1 cellular context compared by ENCODE assay signal in the genomic region with DNA sequence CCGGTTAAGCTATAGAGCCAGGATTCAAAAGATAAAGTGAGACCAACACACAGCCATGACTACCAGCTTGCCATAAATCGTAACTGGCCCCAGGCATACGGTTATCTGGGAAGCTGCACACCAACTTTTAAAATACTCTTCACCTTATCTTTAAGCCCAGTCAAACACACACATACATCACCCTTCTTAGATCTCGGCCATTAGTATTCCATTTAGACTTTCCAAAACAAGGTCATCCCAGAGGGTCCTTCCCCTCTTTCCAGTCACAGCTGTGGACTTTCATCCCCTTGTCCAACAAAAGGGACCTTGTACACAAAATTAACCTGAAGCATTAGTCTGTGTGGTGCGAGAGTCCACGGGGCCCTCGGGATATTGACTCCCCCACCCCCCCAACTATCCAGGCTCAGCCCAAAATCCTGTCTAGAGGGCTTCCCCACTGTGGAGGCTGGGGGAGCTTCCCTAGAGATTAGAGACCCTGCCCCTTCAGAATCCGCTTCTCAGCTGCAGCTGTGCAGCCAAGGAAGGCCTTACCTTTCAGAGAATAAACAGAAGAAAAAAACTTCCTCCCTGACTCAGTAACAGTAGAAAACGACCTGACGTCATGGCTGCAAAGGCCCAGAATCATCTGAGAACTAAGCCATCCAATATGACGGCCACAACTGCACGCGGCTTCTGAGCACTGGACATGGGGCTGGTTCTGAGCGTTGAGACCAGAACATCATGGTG.
TF ChIP-seq lines count a peak whose summit lies in the region.

No MANE protein-coding gene starts in this region.

TF ChIP-seq in K562, 482 proteins besides CTCF, POLR2A, EP300 and RAD21 (continued from another document and continues in another):
- TF ChIP-seq ZMIZ1 (IDR thresholded peaks at IDR 0.05; ENCODE audit: low read depth in 2 of 2, low read length in 2 of 2), result peak in 1 of 2 experiments; percentile 65; a peak in 2 of 4 replicates
- TF ChIP-seq, protein P1, sequence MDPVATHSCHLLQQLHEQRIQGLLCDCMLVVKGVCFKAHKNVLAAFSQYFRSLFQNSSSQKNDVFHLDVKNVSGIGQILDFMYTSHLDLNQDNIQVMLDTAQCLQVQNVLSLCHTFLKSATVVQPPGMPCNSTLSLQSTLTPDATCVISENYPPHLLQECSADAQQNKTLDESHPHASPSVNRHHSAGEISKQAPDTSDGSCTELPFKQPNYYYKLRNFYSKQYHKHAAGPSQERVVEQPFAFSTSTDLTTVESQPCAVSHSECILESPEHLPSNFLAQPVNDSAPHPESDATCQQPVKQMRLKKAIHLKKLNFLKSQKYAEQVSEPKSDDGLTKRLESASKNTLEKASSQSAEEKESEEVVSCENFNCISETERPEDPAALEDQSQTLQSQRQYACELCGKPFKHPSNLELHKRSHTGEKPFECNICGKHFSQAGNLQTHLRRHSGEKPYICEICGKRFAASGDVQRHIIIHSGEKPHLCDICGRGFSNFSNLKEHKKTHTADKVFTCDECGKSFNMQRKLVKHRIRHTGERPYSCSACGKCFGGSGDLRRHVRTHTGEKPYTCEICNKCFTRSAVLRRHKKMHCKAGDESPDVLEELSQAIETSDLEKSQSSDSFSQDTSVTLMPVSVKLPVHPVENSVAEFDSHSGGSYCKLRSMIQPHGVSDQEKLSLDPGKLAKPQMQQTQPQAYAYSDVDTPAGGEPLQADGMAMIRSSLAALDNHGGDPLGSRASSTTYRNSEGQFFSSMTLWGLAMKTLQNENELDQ (CRISPR knock-in tag; IDR thresholded peaks at IDR 0.05; ENCODE audit: borderline replicate concordance), result no peak
- no peak for TF ChIP-seq RFX7 (CRISPR knock-in tag; IDR thresholded peaks at IDR 0.05)
- peak; percentile 95 for TF ChIP-seq ARID1B (IDR thresholded peaks at IDR 0.05)
- TF ChIP-seq RBM22 (IDR thresholded peaks at IDR 0.05; ENCODE audit: low read depth, low read length, poor library complexity, severe bottlenecking), result no peak
- no peak for TF ChIP-seq COPS2 (conservative IDR thresholded peaks at IDR 0.05)
- peak; percentile 79 for TF ChIP-seq KLF16 (IDR thresholded peaks at IDR 0.05)
- TF ChIP-seq ZFPM2 (CRISPR knock-in tag; IDR thresholded peaks at IDR 0.05), result no peak
- peak; percentile 74 for TF ChIP-seq ZNF395 (CRISPR knock-in tag; IDR thresholded peaks at IDR 0.05)
- TF ChIP-seq NFIC (IDR thresholded peaks at IDR 0.05), result peak; percentile 77
- no peak for TF ChIP-seq ZEB2 (IDR thresholded peaks at IDR 0.05)
- TF ChIP-seq, protein P2, sequence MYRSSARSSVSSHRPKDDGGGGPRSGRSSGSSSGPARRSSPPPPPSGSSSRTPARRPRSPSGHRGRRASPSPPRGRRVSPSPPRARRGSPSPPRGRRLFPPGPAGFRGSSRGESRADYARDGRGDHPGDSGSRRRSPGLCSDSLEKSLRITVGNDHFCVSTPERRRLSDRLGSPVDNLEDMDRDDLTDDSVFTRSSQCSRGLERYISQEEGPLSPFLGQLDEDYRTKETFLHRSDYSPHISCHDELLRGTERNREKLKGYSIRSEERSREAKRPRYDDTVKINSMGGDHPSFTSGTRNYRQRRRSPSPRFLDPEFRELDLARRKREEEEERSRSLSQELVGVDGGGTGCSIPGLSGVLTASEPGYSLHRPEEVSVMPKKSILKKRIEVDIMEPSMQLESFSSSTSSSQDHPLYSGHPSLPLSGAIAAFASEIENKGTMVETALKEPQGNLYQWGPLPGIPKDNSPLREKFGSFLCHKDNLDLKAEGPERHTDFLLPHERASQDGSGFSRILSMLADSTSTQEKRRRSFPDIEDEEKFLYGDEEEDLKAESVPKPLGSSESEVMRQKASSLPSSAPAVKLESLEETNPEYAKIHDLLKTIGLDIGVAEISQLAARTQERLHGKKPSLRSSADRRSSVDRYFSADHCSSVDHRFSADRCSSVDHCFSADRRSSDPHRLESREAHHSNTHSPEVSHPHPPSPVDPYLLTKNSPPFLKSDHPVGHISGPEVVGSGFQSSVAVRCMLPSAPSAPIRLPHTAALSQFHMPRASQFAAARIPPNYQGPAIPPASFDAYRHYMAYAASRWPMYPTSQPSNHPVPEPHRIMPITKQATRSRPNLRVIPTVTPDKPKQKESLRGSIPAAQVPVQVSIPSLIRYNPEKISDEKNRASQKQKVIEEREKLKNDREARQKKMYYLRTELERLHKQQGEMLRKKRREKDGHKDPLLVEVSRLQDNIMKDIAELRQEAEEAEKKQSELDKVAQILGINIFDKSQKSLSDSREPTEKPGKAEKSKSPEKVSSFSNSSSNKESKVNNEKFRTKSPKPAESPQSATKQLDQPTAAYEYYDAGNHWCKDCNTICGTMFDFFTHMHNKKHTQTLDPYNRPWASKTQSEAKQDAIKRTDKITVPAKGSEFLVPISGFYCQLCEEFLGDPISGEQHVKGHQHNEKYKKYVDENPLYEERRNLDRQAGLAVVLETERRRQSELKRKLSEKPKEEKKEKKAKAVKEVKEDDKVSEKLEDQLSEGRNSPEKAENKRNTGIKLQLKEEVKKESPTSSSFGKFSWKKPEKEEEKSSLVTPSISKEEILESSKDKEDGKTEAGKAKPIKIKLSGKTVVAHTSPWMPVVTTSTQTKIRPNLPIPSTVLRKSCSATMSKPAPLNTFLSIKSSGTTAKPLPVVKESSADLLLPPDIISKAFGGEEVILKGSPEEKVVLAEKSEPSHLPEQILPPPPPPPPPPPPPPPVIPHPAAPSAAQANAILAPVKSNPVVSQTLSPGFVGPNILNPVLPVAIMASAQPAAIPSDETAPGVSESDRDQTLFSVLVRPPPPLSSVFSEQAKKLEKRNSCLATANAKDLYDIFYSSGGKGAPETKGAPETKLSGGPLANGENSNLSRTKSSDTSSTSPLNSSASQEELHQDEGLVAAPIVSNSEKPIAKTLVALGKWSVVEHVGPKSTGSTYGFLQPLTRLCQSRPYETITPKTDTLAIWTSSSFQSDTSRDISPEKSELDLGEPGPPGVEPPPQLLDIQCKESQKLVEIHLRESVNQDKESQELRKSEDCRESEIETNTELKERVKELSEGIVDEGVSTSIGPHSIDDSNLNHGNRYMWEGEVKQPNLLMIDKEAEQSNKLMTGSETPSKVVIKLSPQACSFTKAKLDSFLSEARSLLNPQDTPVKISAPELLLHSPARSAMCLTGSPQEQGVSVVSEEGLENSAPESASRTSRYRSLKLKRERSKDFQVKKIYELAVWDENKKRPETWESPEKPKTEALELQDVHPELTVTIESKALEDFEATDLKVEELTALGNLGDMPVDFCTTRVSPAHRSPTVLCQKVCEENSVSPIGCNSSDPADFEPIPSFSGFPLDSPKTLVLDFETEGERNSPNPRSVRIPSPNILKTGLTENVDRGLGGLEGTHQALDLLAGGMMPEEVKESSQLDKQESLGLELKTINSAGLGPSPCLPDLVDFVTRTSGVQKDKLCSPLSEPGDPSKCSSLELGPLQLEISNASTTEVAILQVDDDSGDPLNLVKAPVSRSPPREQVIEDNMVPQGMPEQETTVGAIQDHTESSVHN (IDR thresholded peaks at IDR 0.05; ENCODE audit: borderline replicate concordance in 1 of 2, low read depth in 1 of 2), result no peak
- peak; percentile 30; the same call in 1 of the 2 replicates for TF ChIP-seq VEZF1 (CRISPR knock-in tag; IDR thresholded peaks at IDR 0.05)
- peak; percentile 66; the same call in 1 of the 2 replicates for TF ChIP-seq LEF1 (IDR thresholded peaks at IDR 0.05)
- no peak for TF ChIP-seq ETV5 (CRISPR knock-in tag; IDR thresholded peaks at IDR 0.05; ENCODE audit: low read depth)
- TF ChIP-seq POLR2H (tag; IDR thresholded peaks at IDR 0.05; ENCODE audit: low read depth), result no peak
- TF ChIP-seq RFX1 (IDR thresholded peaks at IDR 0.05), result peak; percentile 30
- TF ChIP-seq ZNF512 (tag; IDR thresholded peaks at IDR 0.05), result no peak
- TF ChIP-seq NCOR1 (IDR thresholded peaks at IDR 0.05), result peak; percentile 91
- peak; percentile 59; the same call in 1 of the 2 replicates for TF ChIP-seq SOX6 (IDR thresholded peaks at IDR 0.05)
- TF ChIP-seq SMAD4 (CRISPR knock-in tag; conservative IDR thresholded peaks at IDR 0.05), result 0 out of 2 replicates have a peak, but pooled peaks have one; percentile 44
- 0 out of 4 replicates have a peak, but pooled peaks of 1 of the 2 experiments have one; percentile 8 for TF ChIP-seq FOXK2 (conservative IDR thresholded peaks at IDR 0.05 in 1 of 2, IDR thresholded peaks at IDR 0.05 in 1 of 2; ENCODE audit: low read depth in 2 of 2)
- peak; percentile 65 to 74; a peak in 3 of 4 replicates for TF ChIP-seq KDM1A (IDR thresholded peaks at IDR 0.05)
- no peak for TF ChIP-seq SP2 (IDR thresholded peaks at IDR 0.05; ENCODE audit: extremely low read depth, low read depth, low read length, poor library complexity, severe bottlenecking)
- TF ChIP-seq, protein P3, sequence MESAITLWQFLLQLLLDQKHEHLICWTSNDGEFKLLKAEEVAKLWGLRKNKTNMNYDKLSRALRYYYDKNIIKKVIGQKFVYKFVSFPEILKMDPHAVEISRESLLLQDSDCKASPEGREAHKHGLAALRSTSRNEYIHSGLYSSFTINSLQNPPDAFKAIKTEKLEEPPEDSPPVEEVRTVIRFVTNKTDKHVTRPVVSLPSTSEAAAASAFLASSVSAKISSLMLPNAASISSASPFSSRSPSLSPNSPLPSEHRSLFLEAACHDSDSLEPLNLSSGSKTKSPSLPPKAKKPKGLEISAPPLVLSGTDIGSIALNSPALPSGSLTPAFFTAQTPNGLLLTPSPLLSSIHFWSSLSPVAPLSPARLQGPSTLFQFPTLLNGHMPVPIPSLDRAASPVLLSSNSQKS (CRISPR knock-in tag; IDR thresholded peaks at IDR 0.05), result no peak
- peak; percentile 61; the same call in 1 of the 2 replicates for TF ChIP-seq ZNF644 (tag; IDR thresholded peaks at IDR 0.05; ENCODE audit: low read depth)
- TF ChIP-seq NFRKB (IDR thresholded peaks at IDR 0.05; ENCODE audit: low read depth), result no peak
- TF ChIP-seq, protein P4, sequence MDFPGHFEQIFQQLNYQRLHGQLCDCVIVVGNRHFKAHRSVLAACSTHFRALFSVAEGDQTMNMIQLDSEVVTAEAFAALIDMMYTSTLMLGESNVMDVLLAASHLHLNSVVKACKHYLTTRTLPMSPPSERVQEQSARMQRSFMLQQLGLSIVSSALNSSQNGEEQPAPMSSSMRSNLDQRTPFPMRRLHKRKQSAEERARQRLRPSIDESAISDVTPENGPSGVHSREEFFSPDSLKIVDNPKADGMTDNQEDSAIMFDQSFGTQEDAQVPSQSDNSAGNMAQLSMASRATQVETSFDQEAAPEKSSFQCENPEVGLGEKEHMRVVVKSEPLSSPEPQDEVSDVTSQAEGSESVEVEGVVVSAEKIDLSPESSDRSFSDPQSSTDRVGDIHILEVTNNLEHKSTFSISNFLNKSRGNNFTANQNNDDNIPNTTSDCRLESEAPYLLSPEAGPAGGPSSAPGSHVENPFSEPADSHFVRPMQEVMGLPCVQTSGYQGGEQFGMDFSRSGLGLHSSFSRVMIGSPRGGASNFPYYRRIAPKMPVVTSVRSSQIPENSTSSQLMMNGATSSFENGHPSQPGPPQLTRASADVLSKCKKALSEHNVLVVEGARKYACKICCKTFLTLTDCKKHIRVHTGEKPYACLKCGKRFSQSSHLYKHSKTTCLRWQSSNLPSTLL (IDR thresholded peaks at IDR 0.05), result no peak
- no peak for TF ChIP-seq ESRRA (IDR thresholded peaks at IDR 0.05; ENCODE audit: borderline replicate concordance, low read depth)
- TF ChIP-seq SIN3A (IDR thresholded peaks at IDR 0.05; ENCODE audit: borderline replicate concordance in 2 of 2, control insufficient read depth in 1 of 2, low read depth in 2 of 2, low read length in 2 of 2), result no peak
